25 cellular contexts compared by ENCODE assay signal in genomic region chr7:151671514-151671913, GRCh38.
A peak's percentile ranks its signal among the peaks of the same experiment; 100 is the strongest.
DNase-seq lines count a peak whose midpoint lies in the region; ATAC-seq and TF ChIP-seq lines count a peak whose summit lies in the region.
"Had no signal": no experiment of that assay in that cellular context is flagged by ENCODE, and none has a peak within 500 bp of the region (broad histone marks: within the 10 kb centered on the region; RNA-seq: fewer than 3 reads in every experiment).

No MANE protein-coding gene starts in this region.

- no peak overlapping the region for H3K4ac ChIP-seq in trophoblast cell (ENCODE audit: low read depth, low read length)

- H3K9me3 ChIP-seq in PC-3 (ENCODE audit: low read length): no peaks in the 10 kb centered on the region
- peaks cover 20% of the 10 kb centered on the region for H3K9me3 ChIP-seq in endodermal cell (ENCODE audit: control insufficient read depth, low read length)
- H3K9me3 ChIP-seq in right cardiac atrium (ENCODE audit: control insufficient read depth, low read length): no peaks in the 10 kb centered on the region
- peaks cover 5% of the 10 kb centered on the region for H3K9me3 ChIP-seq in trophoblast cell (ENCODE audit: insufficient read depth, low read depth, low read length)
- H3K9me3 ChIP-seq in transverse colon: no peaks in the 10 kb centered on the region

- no peaks in the 10 kb centered on the region for H3K36me3 Mint-ChIP-seq in endodermal cell (ENCODE audit: low read depth)

- H3K9ac ChIP-seq in PC-3 (ENCODE audit: low read length) (no peak overlapping the region), endodermal cell (ENCODE audit: extremely low read depth, low read length, poor library complexity, severe bottlenecking) (no peak overlapping the region), trophoblast cell (ENCODE audit: low read length) (no peak overlapping the region)

- no peak overlapping the region for H4K91ac ChIP-seq in trophoblast cell (ENCODE audit: low read depth, low read length)

- peak; percentile 78 for DNase-seq in PC-3
- DNase-seq in endodermal cell: peak; percentile 60
- no peak for DNase-seq in right cardiac atrium
- peak; percentile 28 to 66 for DNase-seq in trophoblast cell
- DNase-seq in H4 (ENCODE audit: low spot score): no peak
- no peak for DNase-seq in GM19240 (ENCODE audit: insufficient read length, low spot score)
- DNase-seq in NCI-H345 treated with DMSO at 0.1 percent for 48 hours (lab: John Stamatoyannopoulos, UW; ENCODE audit: unreplicated experiment): no peak
- DNase-seq in transverse colon: no peak
- DNase-seq: activated B cell treated with CpG ODN at 0.5 μM for 24 hours; activated CD4-positive, alpha-beta T cell treated with anti-CD3 and anti-CD28 coated beads, Interleukin-2, amount 50 U/mL, for 48 hours; activated naive CD4-positive, alpha-beta T cell; activated T-cell treated with anti-CD3 and anti-CD28 coated beads for 4 hours; amygdala; effector CD8-positive, alpha-beta T cell; glutamatergic neuron; MM.1S; NCI-H2227 treated with DMSO at 0.1 percent for 48 hours; nucleus accumbens had no signal

- H2BK12ac ChIP-seq in trophoblast cell (ENCODE audit: low read length): no peak overlapping the region

- no peaks in the 10 kb centered on the region for H3K79me1 ChIP-seq in trophoblast cell (ENCODE audit: low read length)

- WGBS in endodermal cell (ENCODE audit: insufficient coverage in 1 of 2, insufficient read length in 1 of 2), 2 experiments: 68 to 83% methylated on average over 1 to 2 of the region's 2 CpGs
- WGBS in right cardiac atrium: 49% methylated on average over 2 of the region's 2 CpGs
- no CpG with 5 or more reads among the region's 2 CpGs for WGBS in trophoblast cell (ENCODE audit: extremely low coverage, insufficient coverage, insufficient read length)
- 88% methylated on average over 2 of the region's 2 CpGs; no CpG with 5 or more reads in 1 of the 2 donors for WGBS in transverse colon (ENCODE audit: low coverage in 1 of 2), 2 donors

- peaks cover 11% of the 10 kb centered on the region for H3K9me3 Mint-ChIP-seq in endodermal cell

- no peaks in the 10 kb centered on the region for H3K27me3 Mint-ChIP-seq in endodermal cell (ENCODE audit: insufficient read depth)
- H3K27me3 Mint-ChIP-seq: activated B cell treated with CpG ODN at 0.5 μM for 24 hours; IgD-negative memory B cell; stimulated activated memory B cell treated with anti-CD40 and anti-IgM and Interleukin-4, amounts not matched to agents 10 μg/mL and 1 μg/mL and 100 μg/mL, for 72 hours had no signal

- no peak overlapping the region for H3K27ac Mint-ChIP-seq in endodermal cell
- H3K27ac Mint-ChIP-seq: activated B cell treated with CpG ODN at 0.5 μM for 24 hours; IgD-negative memory B cell; stimulated activated memory B cell treated with anti-CD40 and anti-IgM and Interleukin-4, amounts not matched to agents 10 μg/mL and 1 μg/mL and 100 μg/mL, for 72 hours; T-helper 2 cell treated with Interferon-gamma antibody and Interleukin-4, amounts not matched to agents 5 μg/mL and 100 μg/mL, for 36 hours had no signal

- no peak overlapping the region for H3K18ac ChIP-seq in trophoblast cell (ENCODE audit: low read length)

- CTCF ChIA-PET in PC-3 (lab: Charles Lee): no interaction called here

- POLR2A ChIA-PET in PC-3 (lab: Charles Lee; ENCODE audit: unreplicated experiment): no interaction called here

- no peak for TF ChIP-seq POLR2A in transverse colon (IDR thresholded peaks at IDR 0.05)

- no peak overlapping the region for H3K4me3 Mint-ChIP-seq in endodermal cell
- H3K4me3 Mint-ChIP-seq: activated B cell treated with CpG ODN at 0.5 μM for 24 hours; IgD-negative memory B cell; stimulated activated memory B cell treated with anti-CD40 and anti-IgM and Interleukin-4, amounts not matched to agents 10 μg/mL and 1 μg/mL and 100 μg/mL, for 72 hours; T-helper 2 cell treated with Interferon-gamma antibody and Interleukin-4, amounts not matched to agents 5 μg/mL and 100 μg/mL, for 36 hours had no signal

- no peak overlapping the region for H3K23ac ChIP-seq in trophoblast cell (ENCODE audit: low read length)

- H3K27me3 ChIP-seq in PC-3 (ENCODE audit: low read length): no peaks in the 10 kb centered on the region
- no peaks in the 10 kb centered on the region for H3K27me3 ChIP-seq in endodermal cell (ENCODE audit: control insufficient read depth, insufficient read depth, low read length, poor library complexity, severe bottlenecking)
- H3K27me3 ChIP-seq in right cardiac atrium (ENCODE audit: control insufficient read depth, insufficient read depth): no peaks in the 10 kb centered on the region
- no peaks in the 10 kb centered on the region for H3K27me3 ChIP-seq in trophoblast cell (ENCODE audit: insufficient read depth, low read length)
- no peaks in the 10 kb centered on the region for H3K27me3 ChIP-seq in transverse colon

- H3K9me2 ChIP-seq in PC-3 (replicated peaks; ENCODE audit: low read length): no peaks in the 10 kb centered on the region

- no peak overlapping the region for H3K14ac ChIP-seq in trophoblast cell (ENCODE audit: low read length)

- H2BK5ac ChIP-seq in trophoblast cell (ENCODE audit: low read depth, low read length, poor library complexity): no peak overlapping the region

- H4K20me1 ChIP-seq in PC-3 (ENCODE audit: low read length): no peaks in the 10 kb centered on the region

- H3K4me2 ChIP-seq in PC-3 (ENCODE audit: low read length) (0 out of 2 replicates have a peak overlapping the region, but pooled peaks have one; percentile 24), trophoblast cell (ENCODE audit: low read length) (no peak overlapping the region)

- no peak overlapping the region for H2AFZ ChIP-seq in PC-3 (ENCODE audit: low read length)
- H2AFZ ChIP-seq in trophoblast cell (ENCODE audit: insufficient read depth, low read length, poor library complexity): no peak overlapping the region

- no peak for TF ChIP-seq CTCF in PC-3 (conservative IDR thresholded peaks at IDR 0.05; ENCODE audit: low read depth, low read length)
- TF ChIP-seq CTCF in endodermal cell (conservative IDR thresholded peaks at IDR 0.05): no peak
- TF ChIP-seq CTCF in transverse colon (IDR thresholded peaks at IDR 0.05): no peak

- ATAC-seq in PC-3 (peak; percentile 60), right cardiac atrium (peak in 1 of 2 donors; percentile 44)
- ATAC-seq: Panc1; stimulated activated memory B cell treated with anti-CD40 and anti-IgM and Interleukin-4, amounts not matched to agents 10 μg/mL and 1 μg/mL and 100 μg/mL, for 72 hours had no signal

- no peaks in the 10 kb centered on the region for H3F3A ChIP-seq in PC-3 (ENCODE audit: low read length, unreplicated experiment)

- no peak overlapping the region for H4K8ac ChIP-seq in trophoblast cell (ENCODE audit: low read depth, low read length)

- no peak overlapping the region for H2AK5ac ChIP-seq in trophoblast cell (ENCODE audit: low read length)

- H3K79me2 ChIP-seq in PC-3 (ENCODE audit: low read length) (no peaks in the 10 kb centered on the region), trophoblast cell (ENCODE audit: control insufficient read depth, insufficient read depth, low read length, poor library complexity) (no peaks in the 10 kb centered on the region)

- no peak for TF ChIP-seq EP300 in transverse colon (IDR thresholded peaks at IDR 0.05; ENCODE audit: low read depth)

- no peak overlapping the region for H3K4me3 ChIP-seq in PC-3 (ENCODE audit: low read length)
- no peak overlapping the region for H3K4me3 ChIP-seq in endodermal cell (ENCODE audit: low read length)
- H3K4me3 ChIP-seq in right cardiac atrium (ENCODE audit: low read length): no peak overlapping the region
- H3K4me3 ChIP-seq in trophoblast cell (ENCODE audit: low read depth, low read length): no peak overlapping the region
- H3K4me3 ChIP-seq in transverse colon: no peak overlapping the region
- H3K4me3 ChIP-seq: SK-N-MC had no signal

- intact Hi-C loops in PC-3 (cut with micrococcal nuclease) (no loop called here), right cardiac atrium (cut with DNase I) (no loop called here), transverse colon (cut with DNase I; ENCODE audit: low total_unique reads) (no loop called here)

- H3K4me1 Mint-ChIP-seq in endodermal cell: peaks cover 22% of the 10 kb centered on the region
- H3K4me1 Mint-ChIP-seq: activated B cell treated with CpG ODN at 0.5 μM for 24 hours; stimulated activated memory B cell treated with anti-CD40 and anti-IgM and Interleukin-4, amounts not matched to agents 10 μg/mL and 1 μg/mL and 100 μg/mL, for 72 hours had no signal

- H3K4me1 ChIP-seq in PC-3 (ENCODE audit: insufficient read depth, low read length) (peaks cover 5% of the 10 kb centered on the region), endodermal cell (ENCODE audit: control insufficient read depth, insufficient read depth, low read length) (peaks cover 5% of the 10 kb centered on the region), right cardiac atrium (ENCODE audit: control insufficient read depth, insufficient read depth, low read length) (peaks cover 11% of the 10 kb centered on the region), trophoblast cell (ENCODE audit: control insufficient read depth in 1 of 2, insufficient read depth in 2 of 2, low read length in 2 of 2) (peaks cover 3 to 5% of the 10 kb centered on the region in 2 experiments), transverse colon (no peaks in the 10 kb centered on the region)

- no peak overlapping the region for H4K12ac ChIP-seq in trophoblast cell (ENCODE audit: low read depth, low read length)

- H2BK120ac ChIP-seq in trophoblast cell (ENCODE audit: insufficient read depth, low read length, poor library complexity): no peak overlapping the region

- BruUV-seq in PC-3 (replicated peaks; lab: Mats Ljungman, UMichigan): no TSS peak

- no peaks in the 10 kb centered on the region for H3K36me3 ChIP-seq in PC-3 (ENCODE audit: low read depth, low read length)
- no peaks in the 10 kb centered on the region for H3K36me3 ChIP-seq in endodermal cell (ENCODE audit: control insufficient read depth, insufficient read depth, low read length)
- no peaks in the 10 kb centered on the region for H3K36me3 ChIP-seq in trophoblast cell (ENCODE audit: control insufficient read depth in 1 of 2, insufficient read depth in 2 of 2, low read length in 2 of 2)
- no peaks in the 10 kb centered on the region for H3K36me3 ChIP-seq in transverse colon

- in situ Hi-C loops in transverse colon (cut with MboI; ENCODE audit: low pct_ligation_motif_present in 1 of 4, low pct_unique_long_range_greater_than_20kb in 1 of 4, low sequenced_read_pairs in 3 of 4): no loop called here

- H3K27ac ChIP-seq in PC-3 (ENCODE audit: low read length): no peak overlapping the region
- no peak overlapping the region for H3K27ac ChIP-seq in endodermal cell (ENCODE audit: low read depth, low read length)
- peak overlapping the region; percentile 18 for H3K27ac ChIP-seq in right cardiac atrium (ENCODE audit: low read length)
- H3K27ac ChIP-seq in trophoblast cell (ENCODE audit: low read depth, low read length): no peak overlapping the region
- H3K27ac ChIP-seq in transverse colon: no peak overlapping the region
- H3K27ac ChIP-seq: C4-2B, HL-60, SK-N-MC had no signal

Comparison
In these comparisons a context has a peak if more than half of its experiments do, and no peak if none do; other contexts are left out.
1. DNase-seq: peak in PC-3 (single experiment), endodermal cell (single experiment) and trophoblast cell (2 of 2); none in right cardiac atrium (0 of 3), H4 (single experiment), GM19240 (single experiment), NCI-H345 treated with DMSO at 0.1 percent for 48 hours (single experiment) and transverse colon (single experiment).